ENCODE assay signal across 19 cellular contexts in genomic region chr3:7764091-7764490, GRCh38.
"Had no signal": no experiment of that assay in that cellular context is flagged by ENCODE, and none has a peak within 500 bp of the region (broad histone marks: within the 10 kb centered on the region; RNA-seq: fewer than 3 reads in every experiment).

No MANE protein-coding gene starts in this region.

- ATAC-seq: activated T-helper 17 cell treated with anti-CD3 and anti-CD28 coated beads, Interleukin-2, amount 50 U/mL, for 72 hours; PC-3 had no signal

- DNase-seq: activated B cell treated with CpG ODN at 0.5 μM for 24 hours; activated CD4-positive, alpha-beta memory T cell treated with anti-CD3 and anti-CD28 coated beads for 36 hours; activated CD4-positive, alpha-beta T cell treated with anti-CD3 and anti-CD28 coated beads, Interleukin-2, amount 10 ng/mL, durations not matched to agents 7 days and 5 days; activated CD8-positive, alpha-beta memory T cell treated with anti-CD3 and anti-CD28 coated beads for 24 hours; activated gamma-delta T cell; activated naive CD4-positive, alpha-beta T cell treated with anti-CD3 and anti-CD28 coated beads for 36 hours; activated T-cell treated with anti-CD3 and anti-CD28 coated beads for 4 hours; activated T-cell treated with anti-CD3 and anti-CD28 coated beads, Interleukin-2, amount 50 U/mL, for 48 hours; brain microvascular endothelial cell; NCI-H1092 treated with DMSO at 0.1 percent for 48 hours; NCI-H1436 treated with DMSO at 0.1 percent for 48 hours; NCI-H187; NCI-H2081; NCI-H345; NCI-H510A treated with DMSO at 0.1 percent for 48 hours; NCI-H774; PC-3; SHP77 had no signal
